1 cellular context compared by ENCODE assay signal in genomic region chr19:39389621-39390414, GRCh38.
TF ChIP-seq lines count a peak whose summit lies in the region.

No MANE protein-coding gene starts in this region.

TF ChIP-seq in IMR-90, 13 proteins besides CTCF, POLR2A, EP300 and RAD21 (continued from another document):
- TF ChIP-seq ELK1 (IDR thresholded peaks at IDR 0.05; ENCODE audit: borderline replicate concordance, low read depth, low read length) (no peak), SMC3 (IDR thresholded peaks at IDR 0.05; ENCODE audit: low read depth, low read length) (no peak), CEBPB (IDR thresholded peaks at IDR 0.05; ENCODE audit: low read depth, low read length) (no peak), USF2 (IDR thresholded peaks at IDR 0.05; ENCODE audit: low read depth, low read length) (no peak), MAZ (IDR thresholded peaks at IDR 0.05; ENCODE audit: borderline replicate concordance, low read depth, low read length) (no peak), FOS (IDR thresholded peaks at IDR 0.05; ENCODE audit: low read depth, low read length) (no peak), RCOR1 (IDR thresholded peaks at IDR 0.05; ENCODE audit: insufficient replicate concordance, low read length) (no peak), NFE2L2 (IDR thresholded peaks at IDR 0.05; ENCODE audit: low read depth, low read length) (no peak), BHLHE40 (IDR thresholded peaks at IDR 0.05; ENCODE audit: low read depth, low read length) (no peak)
